ENCODE assay signal across 20 cellular contexts in the genomic region with DNA sequence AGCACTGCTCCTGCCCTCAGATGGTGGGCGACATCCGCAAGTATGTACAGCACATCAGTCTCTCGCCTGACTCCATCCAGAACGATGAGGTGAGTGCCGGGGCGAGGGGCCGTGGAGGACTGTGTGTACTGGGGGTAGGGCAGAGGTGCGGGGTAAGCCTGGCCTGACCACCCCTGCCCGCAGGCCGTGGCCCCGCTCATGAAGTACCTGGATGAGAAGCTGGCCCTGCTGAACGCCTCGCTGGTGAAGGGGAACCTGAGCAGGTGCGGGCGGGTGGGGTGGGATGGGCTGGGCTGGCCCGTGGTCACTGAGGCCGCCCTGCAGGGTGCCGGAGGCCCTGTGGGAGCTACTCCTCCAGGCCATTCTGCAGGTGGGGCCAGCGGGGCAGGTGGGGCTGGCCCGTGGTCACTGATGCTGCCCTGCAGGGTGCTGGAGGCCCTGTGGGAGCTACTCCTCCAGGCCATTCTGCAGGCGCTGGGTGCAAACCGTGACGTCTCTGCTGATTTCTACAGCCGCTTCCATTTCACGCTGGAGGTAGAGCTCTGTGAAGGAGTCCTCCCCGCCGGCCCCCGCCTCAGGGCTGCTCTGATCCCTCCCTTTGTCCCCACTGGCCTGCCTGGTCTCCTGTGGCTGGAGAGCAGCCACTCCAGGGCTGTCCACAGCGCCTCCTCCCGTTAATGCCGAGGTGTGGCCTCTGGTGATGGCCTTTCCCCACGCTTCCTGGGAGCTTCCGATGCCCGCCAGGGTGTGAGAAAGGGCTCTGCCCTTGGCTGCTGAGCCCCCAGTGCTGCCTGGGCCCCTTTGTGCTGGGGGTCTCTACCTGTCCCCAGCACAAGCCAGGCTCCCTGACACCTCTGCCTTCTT. TPM values are rescaled to one million over a fixed set of nuclear protein-coding genes. Genes with fewer than 3 reads are reported as not detected.
DNase-seq lines count a peak whose midpoint lies in the region; ATAC-seq, FAIRE-seq and TF ChIP-seq lines count a peak whose summit lies in the region.
"Had no signal": no experiment of that assay in that cellular context is flagged by ENCODE, and none has a peak within 500 bp of the region (broad histone marks: within the 10 kb centered on the region; RNA-seq: fewer than 3 reads in every experiment).

No MANE protein-coding gene starts in this region.

- no peaks in the 10 kb centered on the region for H4K20me1 ChIP-seq in HepG2 (ENCODE audit: insufficient read depth, low read length)

- no peak for TF ChIP-seq EP300 in HepG2 (IDR thresholded peaks at IDR 0.05; ENCODE audit: low read depth in 2 of 2, low read length in 2 of 2)
- no peak for TF ChIP-seq EP300 in HepG2 (CRISPR knock-in tag; IDR thresholded peaks at IDR 0.05; ENCODE audit: borderline replicate concordance)

- POLR2A ChIA-PET in HepG2 (lab: Yijun Ruan, JAX) = no interaction called here
- POLR2A ChIA-PET in RWPE1 (lab: Yijun Ruan, JAX; ENCODE audit: low non-redundant PET) = interaction anchor here (0.5 to 0.7 kb wide), 2 partner anchors 21 to 42 kb away, joined by 3 read pairs; no protein-coding TSS in a partner anchor

- no peak for ATAC-seq in HepG2
- no peak for ATAC-seq in right lobe of liver
- ATAC-seq in HG03280 (IDR thresholded peaks at IDR 0.05; ENCODE audit: unreplicated experiment) = no peak
- ATAC-seq in GM18520 (IDR thresholded peaks at IDR 0.05; ENCODE audit: unreplicated experiment) = no peak
- ATAC-seq: activated CD8-positive, alpha-beta memory T cell treated with anti-CD3 and anti-CD28 coated beads, Interleukin-2, amount 10 ng/mL, durations not matched to agents 7 days and 5 days; heart left ventricle had no signal

- no peak overlapping the region for H3K4me3 ChIP-seq in HepG2 (replicated peaks in 1 of 3; ENCODE audit: insufficient read depth in 1 of 3, low read depth in 2 of 3, low read length in 3 of 3)
- no peak overlapping the region for H3K4me3 ChIP-seq in right lobe of liver
- no peak overlapping the region for H3K4me3 ChIP-seq in fibroblast of the aortic adventitia (ENCODE audit: low read depth, low read length)
- H3K4me3 ChIP-seq: HAP-1, heart left ventricle, vagina had no signal

- TF ChIP-seq CTCF in HepG2 (CRISPR knock-in tag; IDR thresholded peaks at IDR 0.05) (0 out of 2 replicates have a peak, but pooled peaks have one; percentile 16), right lobe of liver (IDR thresholded peaks at IDR 0.05) (no peak), RWPE1 (conservative IDR thresholded peaks at IDR 0.05; ENCODE audit: low read depth) (0 out of 2 replicates have a peak, but pooled peaks have one; percentile 13), fibroblast of the aortic adventitia (IDR thresholded peaks at IDR 0.05; ENCODE audit: insufficient read depth, low read length) (peak; percentile 5)

- peaks cover 15% of the 10 kb centered on the region for H3K79me2 ChIP-seq in HepG2 (ENCODE audit: insufficient read depth, low read length)

- FAIRE-seq in HepG2 (lab: Jason Lieb, UNC) (no peak), RCC 7860 (lab: Jason Lieb, UNC) (no peak)
- FAIRE-seq: G401.6, islet of Langerhans had no signal

- CTCF ChIA-PET in HepG2 (lab: Yijun Ruan, JAX; ENCODE audit: low intra/inter-chr PET ratio, low total read pairs) = no interaction called here
- CTCF ChIA-PET in RWPE1 (lab: Yijun Ruan, JAX) = interaction anchor here (0.7 to 2.2 kb wide), 2 partner anchors 17 to 413 kb away, joined by 3 to 13 read pairs; no protein-coding TSS in a partner anchor

- WGBS in HepG2 (ENCODE audit: low lambda C conversion rate) = 77% methylated on average over 8 of the region's 34 CpGs
- WGBS in right lobe of liver (ENCODE audit: insufficient coverage, low coverage, low lambda C conversion rate, missing lambda C conversion rate) = 73% methylated on average over 10 of the region's 34 CpGs

- TF ChIP-seq POLR2A in HepG2 (IDR thresholded peaks at IDR 0.05; ENCODE audit: insufficient read depth in 1 of 2, low read depth in 2 of 2, low read length in 2 of 2) = no peak
- no peak for TF ChIP-seq POLR2A in right lobe of liver (IDR thresholded peaks at IDR 0.05)

- no peak for DNase-seq in HepG2 (ENCODE audit: low spot score)
- no peak for DNase-seq in right lobe of liver
- no peak for DNase-seq in RWPE1 (ENCODE audit: low spot score)
- DNase-seq in fibroblast of the aortic adventitia (ENCODE audit: low read depth) = no peak
- no peak for DNase-seq in RCC 7860 (ENCODE audit: low spot score)
- DNase-seq in SHP77 (lab: John Stamatoyannopoulos, UW) = no peak
- DNase-seq: activated CD8-positive, alpha-beta memory T cell treated with anti-CD3 and anti-CD28 coated beads, Interleukin-2, amount 10 ng/mL, durations not matched to agents 7 days and 5 days; activated effector memory CD4-positive, alpha-beta T cell treated with anti-CD3 and anti-CD28 coated beads, Interleukin-2, amount 50 U/mL, for 16 hours; heart left ventricle; mesenchymal stem cell; NCI-H1930; RPMI8226; T-helper 2 cell had no signal

- BruUV-seq in HepG2 (replicated peaks; lab: Mats Ljungman, UMichigan) = no TSS peak

- H3K27ac ChIP-seq in HepG2 (ENCODE audit: extremely low read length, insufficient read depth, low read length) (no peak overlapping the region), right lobe of liver (no peak overlapping the region), RWPE1 (no peak overlapping the region)
- H3K27ac ChIP-seq: epithelial cell of prostate, heart left ventricle, vagina had no signal

- intact Hi-C loops in HepG2 (cut with micrococcal nuclease; ENCODE audit: unreplicated experiment) = no loop called here
- intact Hi-C loops in right lobe of liver (cut with DNase I) = no loop called here

- H3K27me3 ChIP-seq in HepG2 (ENCODE audit: control insufficient read depth in 1 of 2, insufficient read depth in 2 of 2, low read length in 2 of 2) (peaks cover 0 to 5% of the 10 kb centered on the region in 2 experiments; a peak in 1 of 5 replicates), right lobe of liver (no peaks in the 10 kb centered on the region)
- H3K27me3 ChIP-seq: heart left ventricle, vagina had no signal

- H3K9ac ChIP-seq in HepG2 (ENCODE audit: insufficient read depth, low read depth, low read length) = no peak overlapping the region

- H3K4me2 ChIP-seq in HepG2 (ENCODE audit: low read depth, low read length) = no peak overlapping the region

- TF ChIP-seq RAD21 in HepG2 (CRISPR knock-in tag; IDR thresholded peaks at IDR 0.05) = no peak

- in situ Hi-C loops in HepG2 (cut with HindIII; ENCODE audit: extremely low pct_ligation_motif_present, low pct_unique_long_range_greater_than_20kb) = no loop called here

- peaks cover 6 to 14% of the 10 kb centered on the region in 2 experiments; a peak in 4 of 5 replicates for H3K36me3 ChIP-seq in HepG2 (replicated peaks in 1 of 2; ENCODE audit: control insufficient read depth in 1 of 2, insufficient read depth in 2 of 2, low read length in 2 of 2)
- H3K36me3 ChIP-seq in right lobe of liver = no peaks in the 10 kb centered on the region

- no peak overlapping the region for H2AFZ ChIP-seq in HepG2 (ENCODE audit: low read length)

- H3K4me1 ChIP-seq in HepG2 (ENCODE audit: insufficient read depth, low read length) (peaks cover 29% of the 10 kb centered on the region), right lobe of liver (peaks cover 0 to 22% (median 11%) of the 10 kb centered on the region in 4 donors)

- H3K9me3 ChIP-seq in HepG2 (ENCODE audit: low read length) = no peaks in the 10 kb centered on the region
- no peaks in the 10 kb centered on the region for H3K9me3 ChIP-seq in right lobe of liver
- H3K9me3 ChIP-seq: HAP-1, heart left ventricle, vagina had no signal

RNA-seq across cellular contexts. Expression of gene TSR3, which starts 5.0 kb away (rescaled TPM):
- 45.1 and 51.0 TPM in 2 replicates for total RNA-seq in HepG2 (2016; rRNA removed; fragmentation: Illumina TruSeq; extraction: Trizol)
- 118 and 125 TPM in 2 replicates for total RNA-seq in HepG2 (2016; cell fraction: cytosol; rRNA removed; fragmentation: Illumina TruSeq; extraction: Trizol; ENCODE audit: low read depth)
- 49.3 and 52.7 TPM in 2 replicates for total RNA-seq in HepG2 (2016; cell fraction: insoluble cytoplasmic fraction; rRNA removed; fragmentation: Illumina TruSeq; extraction: Trizol)
- total RNA-seq in HepG2 (2016; cell fraction: membrane; rRNA removed; fragmentation: Illumina TruSeq; extraction: Trizol) = 124 and 132 TPM in 2 replicates
- total RNA-seq in HepG2 (2016; cell fraction: nucleus; rRNA removed; fragmentation: Illumina TruSeq; extraction: Trizol) = 18.2 and 27.2 TPM in 2 replicates
- 24.2 and 26.2 TPM in 2 replicates for polyA plus RNA-seq in HepG2 (2011; rRNA removed)
- polyA plus RNA-seq in HepG2 (2011; cell fraction: cytosol; rRNA removed) = 32.0 and 45.5 TPM in 2 replicates
- polyA plus RNA-seq in HepG2 (2011; cell fraction: nucleus; rRNA removed) = 19.0 and 20.6 TPM in 2 replicates
- polyA plus RNA-seq in HepG2 (2012) = 21.4 TPM in 2 replicates
- polyA plus RNA-seq in HepG2 (2016; cell fraction: cytosol; fragmentation: Illumina TruSeq; extraction: Trizol; ENCODE audit: low read depth) = 132 and 144 TPM in 2 replicates
- polyA plus RNA-seq in HepG2 (2016; cell fraction: insoluble cytoplasmic fraction; fragmentation: Illumina TruSeq; extraction: Trizol; ENCODE audit: low read depth) = 51.4 and 56.6 TPM in 2 replicates
- polyA plus RNA-seq in HepG2 (2016; cell fraction: membrane; fragmentation: Illumina TruSeq; extraction: Trizol; ENCODE audit: low read depth) = 124 TPM in 2 replicates
- polyA plus RNA-seq in HepG2 (2016; cell fraction: nucleus; fragmentation: Illumina TruSeq; extraction: Trizol; ENCODE audit: insufficient read depth, low read depth) = 43.7 and 46.5 TPM in 2 replicates
- 32.8 and 34.9 TPM in 2 replicates for polyA minus RNA-seq in HepG2 (2011; rRNA and poly(A)+ RNA removed; ENCODE audit: low replicate concordance)
- 14.0 and 21.0 TPM in 2 replicates for polyA minus RNA-seq in HepG2 (2011; cell fraction: cytosol; rRNA and poly(A)+ RNA removed)
- 6.6 and 7.2 TPM in 2 replicates for polyA minus RNA-seq in HepG2 (2011; cell fraction: nucleus; rRNA and poly(A)+ RNA removed)
- 10 to 100 TPM; 20.7 to 66.5 (median 24.5) TPM for total RNA-seq in right lobe of liver
- 49.3 and 73.3 TPM in 2 replicates for total RNA-seq in fibroblast of the aortic adventitia (ENCODE audit: low replicate concordance)

RNA-seq across cellular contexts. Expression of gene GNPTG, which starts 5.1 kb away (rescaled TPM):
- 8.8 and 22.7 TPM in 2 replicates for total RNA-seq in HepG2 (2016; rRNA removed; fragmentation: Illumina TruSeq; extraction: Trizol)
- 8.5 and 9.4 TPM in 2 replicates for total RNA-seq in HepG2 (2016; cell fraction: cytosol; rRNA removed; fragmentation: Illumina TruSeq; extraction: Trizol; ENCODE audit: low read depth)
- 7.2 and 22.9 TPM in 2 replicates for total RNA-seq in HepG2 (2016; cell fraction: insoluble cytoplasmic fraction; rRNA removed; fragmentation: Illumina TruSeq; extraction: Trizol)
- total RNA-seq in HepG2 (2016; cell fraction: membrane; rRNA removed; fragmentation: Illumina TruSeq; extraction: Trizol) = 11.3 and 14.3 TPM in 2 replicates
- 18.3 and 21.7 TPM in 2 replicates for total RNA-seq in HepG2 (2016; cell fraction: nucleus; rRNA removed; fragmentation: Illumina TruSeq; extraction: Trizol)
- 71.1 and 79.9 TPM in 2 replicates for polyA plus RNA-seq in HepG2 (2011; rRNA removed)
- 54.7 and 81.5 TPM in 2 replicates for polyA plus RNA-seq in HepG2 (2011; cell fraction: cytosol; rRNA removed)
- 96.1 and 122 TPM in 2 replicates for polyA plus RNA-seq in HepG2 (2011; cell fraction: nucleus; rRNA removed)
- 23.4 and 23.5 TPM in 2 replicates for polyA plus RNA-seq in HepG2 (2012)
- 15.1 and 18.1 TPM in 2 replicates for polyA plus RNA-seq in HepG2 (2016; cell fraction: cytosol; fragmentation: Illumina TruSeq; extraction: Trizol; ENCODE audit: low read depth)
- 15.0 and 19.6 TPM in 2 replicates for polyA plus RNA-seq in HepG2 (2016; cell fraction: insoluble cytoplasmic fraction; fragmentation: Illumina TruSeq; extraction: Trizol; ENCODE audit: low read depth)
- 15.9 and 17.7 TPM in 2 replicates for polyA plus RNA-seq in HepG2 (2016; cell fraction: membrane; fragmentation: Illumina TruSeq; extraction: Trizol; ENCODE audit: low read depth)
- polyA plus RNA-seq in HepG2 (2016; cell fraction: nucleus; fragmentation: Illumina TruSeq; extraction: Trizol; ENCODE audit: insufficient read depth, low read depth) = 81.4 and 87.5 TPM in 2 replicates
- polyA minus RNA-seq in HepG2 (2011; rRNA and poly(A)+ RNA removed; ENCODE audit: low replicate concordance) = 35.8 and 59.3 TPM in 2 replicates
- 14.2 and 19.1 TPM in 2 replicates for polyA minus RNA-seq in HepG2 (2011; cell fraction: cytosol; rRNA and poly(A)+ RNA removed)
- polyA minus RNA-seq in HepG2 (2011; cell fraction: nucleus; rRNA and poly(A)+ RNA removed) = 7.6 and 15.6 TPM in 2 replicates
- total RNA-seq in right lobe of liver = 10 to 100 TPM; 44.3 to 72.8 (median 63.0) TPM
- total RNA-seq in fibroblast of the aortic adventitia (ENCODE audit: low replicate concordance) = 36.3 and 80.4 TPM in 2 replicates

RNA-seq across cellular contexts. Expression of gene BAIAP3, which starts 13.2 kb away (rescaled TPM):
- 2.0 and 3.2 TPM in 2 replicates for total RNA-seq in HepG2 (2016; rRNA removed; fragmentation: Illumina TruSeq; extraction: Trizol)
- total RNA-seq in HepG2 (2016; cell fraction: cytosol; rRNA removed; fragmentation: Illumina TruSeq; extraction: Trizol; ENCODE audit: low read depth) = 0.40 and 0.79 TPM in 2 replicates
- 1.2 and 2.4 TPM in 2 replicates for total RNA-seq in HepG2 (2016; cell fraction: insoluble cytoplasmic fraction; rRNA removed; fragmentation: Illumina TruSeq; extraction: Trizol)
- total RNA-seq in HepG2 (2016; cell fraction: membrane; rRNA removed; fragmentation: Illumina TruSeq; extraction: Trizol) = 0.80 and 1.3 TPM in 2 replicates
- total RNA-seq in HepG2 (2016; cell fraction: nucleus; rRNA removed; fragmentation: Illumina TruSeq; extraction: Trizol) = 2.8 and 4.0 TPM in 2 replicates
- 5.7 and 9.1 TPM in 2 replicates for polyA plus RNA-seq in HepG2 (2011; rRNA removed)
- 2.2 and 2.3 TPM in 2 replicates for polyA plus RNA-seq in HepG2 (2011; cell fraction: cytosol; rRNA removed)
- polyA plus RNA-seq in HepG2 (2011; cell fraction: nucleus; rRNA removed) = 91.6 and 123 TPM in 2 replicates
- 3.7 and 4.3 TPM in 2 replicates for polyA plus RNA-seq in HepG2 (2012)
- 0.31 and 0.35 TPM in 2 replicates for polyA plus RNA-seq in HepG2 (2016; cell fraction: cytosol; fragmentation: Illumina TruSeq; extraction: Trizol; ENCODE audit: low read depth)
- polyA plus RNA-seq in HepG2 (2016; cell fraction: insoluble cytoplasmic fraction; fragmentation: Illumina TruSeq; extraction: Trizol; ENCODE audit: low read depth) = 1.0 and 2.5 TPM in 2 replicates
- 0.46 and 0.62 TPM in 2 replicates for polyA plus RNA-seq in HepG2 (2016; cell fraction: membrane; fragmentation: Illumina TruSeq; extraction: Trizol; ENCODE audit: low read depth)
- 5.9 and 9.4 TPM in 2 replicates for polyA plus RNA-seq in HepG2 (2016; cell fraction: nucleus; fragmentation: Illumina TruSeq; extraction: Trizol; ENCODE audit: insufficient read depth, low read depth)
- polyA minus RNA-seq in HepG2 (2011; rRNA and poly(A)+ RNA removed; ENCODE audit: low replicate concordance) = 0.40 and 7.9 TPM in 2 replicates
- 2.1 and 2.6 TPM in 2 replicates for polyA minus RNA-seq in HepG2 (2011; cell fraction: cytosol; rRNA and poly(A)+ RNA removed)
- polyA minus RNA-seq in HepG2 (2011; cell fraction: nucleus; rRNA and poly(A)+ RNA removed) = 12.2 and 20.9 TPM in 2 replicates
- 1 to 10 TPM; 5.4 to 7.6 (median 5.8) TPM for total RNA-seq in right lobe of liver
- total RNA-seq in fibroblast of the aortic adventitia (ENCODE audit: low replicate concordance) = 0.09 TPM in 1 of 2 replicates, not detected in the other

RNA-seq across cellular contexts. Expression of gene UBE2I, which starts 37.2 kb away (rescaled TPM):
- total RNA-seq in HepG2 (2016; rRNA removed; fragmentation: Illumina TruSeq; extraction: Trizol) = 75.8 and 87.9 TPM in 2 replicates
- 35.5 and 39.4 TPM in 2 replicates for total RNA-seq in HepG2 (2016; cell fraction: cytosol; rRNA removed; fragmentation: Illumina TruSeq; extraction: Trizol; ENCODE audit: low read depth)
- 66.6 and 79.8 TPM in 2 replicates for total RNA-seq in HepG2 (2016; cell fraction: insoluble cytoplasmic fraction; rRNA removed; fragmentation: Illumina TruSeq; extraction: Trizol)
- 55.4 and 63.3 TPM in 2 replicates for total RNA-seq in HepG2 (2016; cell fraction: membrane; rRNA removed; fragmentation: Illumina TruSeq; extraction: Trizol)
- total RNA-seq in HepG2 (2016; cell fraction: nucleus; rRNA removed; fragmentation: Illumina TruSeq; extraction: Trizol) = 41.5 and 41.7 TPM in 2 replicates
- polyA plus RNA-seq in HepG2 (2011; rRNA removed) = 79.5 and 98.9 TPM in 2 replicates
- polyA plus RNA-seq in HepG2 (2011; cell fraction: cytosol; rRNA removed) = 57.9 and 77.8 TPM in 2 replicates
- 115 and 128 TPM in 2 replicates for polyA plus RNA-seq in HepG2 (2011; cell fraction: nucleus; rRNA removed)
- polyA plus RNA-seq in HepG2 (2012) = 91.6 and 108 TPM in 2 replicates
- polyA plus RNA-seq in HepG2 (2016; cell fraction: cytosol; fragmentation: Illumina TruSeq; extraction: Trizol; ENCODE audit: low read depth) = 94.9 and 118 TPM in 2 replicates
- 181 and 205 TPM in 2 replicates for polyA plus RNA-seq in HepG2 (2016; cell fraction: insoluble cytoplasmic fraction; fragmentation: Illumina TruSeq; extraction: Trizol; ENCODE audit: low read depth)
- polyA plus RNA-seq in HepG2 (2016; cell fraction: membrane; fragmentation: Illumina TruSeq; extraction: Trizol; ENCODE audit: low read depth) = 118 and 119 TPM in 2 replicates
- 163 and 194 TPM in 2 replicates for polyA plus RNA-seq in HepG2 (2016; cell fraction: nucleus; fragmentation: Illumina TruSeq; extraction: Trizol; ENCODE audit: insufficient read depth, low read depth)
- polyA minus RNA-seq in HepG2 (2011; rRNA and poly(A)+ RNA removed; ENCODE audit: low replicate concordance) = 39.2 and 48.3 TPM in 2 replicates
- polyA minus RNA-seq in HepG2 (2011; cell fraction: cytosol; rRNA and poly(A)+ RNA removed) = 54.8 and 55.8 TPM in 2 replicates
- 63.8 and 72.6 TPM in 2 replicates for polyA minus RNA-seq in HepG2 (2011; cell fraction: nucleus; rRNA and poly(A)+ RNA removed)
- 10 to 100 TPM; 25.0 to 48.0 (median 39.3) TPM for total RNA-seq in right lobe of liver
- 39.8 and 70.3 TPM in 2 replicates for total RNA-seq in fibroblast of the aortic adventitia (ENCODE audit: low replicate concordance)

Comparison
In these comparisons a context has a peak if more than half of its experiments do, and no peak if none do; other contexts are left out.
1. CTCF ChIP-seq: peak in HepG2 (single experiment), RWPE1 (single experiment) and fibroblast of the aortic adventitia (single experiment); none in right lobe of liver (0 of 4).